Comparison of ENCODE assay signal across 16 cellular contexts in genomic region chrX:98380106-98380505, GRCh38.
DNase-seq lines count a peak whose midpoint lies in the region; ATAC-seq and TF ChIP-seq lines count a peak whose summit lies in the region.
"Had no signal": no experiment of that assay in that cellular context is flagged by ENCODE, and none has a peak within 500 bp of the region (broad histone marks: within the 10 kb centered on the region; RNA-seq: fewer than 3 reads in every experiment).

No MANE protein-coding gene starts in this region.

- H3K27ac ChIP-seq in HUES6 (ENCODE audit: low read depth, low read length) = peak overlapping the region; percentile 89; the same call in 1 of the 2 replicates
- no peak overlapping the region for H3K27ac ChIP-seq in iPS DF 6.9 (ENCODE audit: low read length)
- H3K27ac ChIP-seq in naive thymus-derived CD4-positive, alpha-beta T cell (ENCODE audit: low read depth, low read length) = no peak overlapping the region
- H3K27ac ChIP-seq: BLaER1, PC-9, SK-N-MC had no signal

- peaks cover 24% of the 10 kb centered on the region for H3K4me1 ChIP-seq in HUES6 (ENCODE audit: control insufficient read depth, insufficient read depth, low read length)
- H3K4me1 ChIP-seq in iPS DF 6.9 (ENCODE audit: control insufficient read depth, insufficient read depth, low read length) = no peaks in the 10 kb centered on the region
- H3K4me1 ChIP-seq in naive thymus-derived CD4-positive, alpha-beta T cell (ENCODE audit: control insufficient read depth in 2 of 2, insufficient read depth in 2 of 2, low read length in 2 of 2) = no peaks in the 10 kb centered on the region
- H3K4me1 ChIP-seq: BLaER1, HAP-1 had no signal

- peaks cover 5% of the 10 kb centered on the region for H3K36me3 Mint-ChIP-seq in nephron progenitor cell (ENCODE audit: low read depth)
- H3K36me3 Mint-ChIP-seq in activated CD8-positive, alpha-beta memory T cell treated with anti-CD3 and anti-CD28 coated beads, Interleukin-2, amount 10 ng/mL, durations not matched to agents 7 days and 5 days = no peaks in the 10 kb centered on the region
- H3K36me3 Mint-ChIP-seq in activated T-helper 2 cell treated with anti-CD3 and anti-CD28 coated beads, Interferon-gamma antibody, Interleukin-2, Interleukin-4, amounts not matched to agents 10 μg/mL and 5 μg/mL and 100 μg/mL, durations not matched to agents 14 hours and 24 hours and 36 hours (ENCODE audit: low read depth) = no peaks in the 10 kb centered on the region
- H3K36me3 Mint-ChIP-seq in naive thymus-derived CD4-positive, alpha-beta T cell = no peaks in the 10 kb centered on the region
- H3K36me3 Mint-ChIP-seq: CD8-positive, alpha-beta memory T cell had no signal

- DNase-seq in iPS DF 6.9 (ENCODE audit: low read depth, low spot score) (peak; percentile 7), nephron progenitor cell (peak; percentile 8), NCI-H1694 (lab: John Stamatoyannopoulos, UW) (no peak)
- DNase-seq in activated CD8-positive, alpha-beta memory T cell treated with anti-CD3 and anti-CD28 coated beads, Interleukin-2, amount 10 ng/mL, durations not matched to agents 7 days and 5 days = no peak
- no peak for DNase-seq in activated T-helper 2 cell treated with anti-CD3 and anti-CD28 coated beads, Interferon-gamma antibody, Interleukin-2, Interleukin-4, amounts not matched to agents 10 μg/mL and 5 μg/mL and 100 μg/mL, durations not matched to agents 14 hours and 24 hours and 36 hours (ENCODE audit: low spot score)
- no peak for DNase-seq in naive thymus-derived CD4-positive, alpha-beta T cell
- DNase-seq: CD8-positive, alpha-beta memory T cell; NCI-H1436; NCI-H2081; NCI-H526 treated with DMSO at 0.1 percent for 48 hours; NK-92 treated with Interleukin-12 subunit alpha and Interleukin-12 subunit beta, amount 100 ng/mL, for 24 hours; PC-9 had no signal

- H3K27ac Mint-ChIP-seq in nephron progenitor cell = no peak overlapping the region
- H3K27ac Mint-ChIP-seq in activated CD8-positive, alpha-beta memory T cell treated with anti-CD3 and anti-CD28 coated beads, Interleukin-2, amount 10 ng/mL, durations not matched to agents 7 days and 5 days = no peak overlapping the region
- H3K27ac Mint-ChIP-seq in activated T-helper 2 cell treated with anti-CD3 and anti-CD28 coated beads, Interferon-gamma antibody, Interleukin-2, Interleukin-4, amounts not matched to agents 10 μg/mL and 5 μg/mL and 100 μg/mL, durations not matched to agents 14 hours and 24 hours and 36 hours = no peak overlapping the region
- H3K27ac Mint-ChIP-seq in naive thymus-derived CD4-positive, alpha-beta T cell = no peak overlapping the region
- H3K27ac Mint-ChIP-seq: CD8-positive, alpha-beta memory T cell had no signal

- no peaks in the 10 kb centered on the region for H3K27me3 Mint-ChIP-seq in nephron progenitor cell (ENCODE audit: low read depth, poor library complexity)
- no peaks in the 10 kb centered on the region for H3K27me3 Mint-ChIP-seq in activated CD8-positive, alpha-beta memory T cell treated with anti-CD3 and anti-CD28 coated beads, Interleukin-2, amount 10 ng/mL, durations not matched to agents 7 days and 5 days
- no peaks in the 10 kb centered on the region for H3K27me3 Mint-ChIP-seq in activated T-helper 2 cell treated with anti-CD3 and anti-CD28 coated beads, Interferon-gamma antibody, Interleukin-2, Interleukin-4, amounts not matched to agents 10 μg/mL and 5 μg/mL and 100 μg/mL, durations not matched to agents 14 hours and 24 hours and 36 hours (ENCODE audit: low read depth)
- no peaks in the 10 kb centered on the region for H3K27me3 Mint-ChIP-seq in naive thymus-derived CD4-positive, alpha-beta T cell
- H3K27me3 Mint-ChIP-seq: CD8-positive, alpha-beta memory T cell had no signal

- H3K27me3 ChIP-seq in HUES6 (ENCODE audit: control insufficient read depth, insufficient read depth, low read length) (no peaks in the 10 kb centered on the region), iPS DF 6.9 (ENCODE audit: control insufficient read depth, insufficient read depth, low read length) (no peaks in the 10 kb centered on the region)
- no peaks in the 10 kb centered on the region for H3K27me3 ChIP-seq in naive thymus-derived CD4-positive, alpha-beta T cell (ENCODE audit: control insufficient read depth in 2 of 2, insufficient read depth in 2 of 2, low read length in 2 of 2)

- peaks cover 18% of the 10 kb centered on the region for H3K4me1 Mint-ChIP-seq in nephron progenitor cell
- H3K4me1 Mint-ChIP-seq in activated CD8-positive, alpha-beta memory T cell treated with anti-CD3 and anti-CD28 coated beads, Interleukin-2, amount 10 ng/mL, durations not matched to agents 7 days and 5 days = no peaks in the 10 kb centered on the region
- H3K4me1 Mint-ChIP-seq in activated T-helper 2 cell treated with anti-CD3 and anti-CD28 coated beads, Interferon-gamma antibody, Interleukin-2, Interleukin-4, amounts not matched to agents 10 μg/mL and 5 μg/mL and 100 μg/mL, durations not matched to agents 14 hours and 24 hours and 36 hours (ENCODE audit: low read depth) = no peaks in the 10 kb centered on the region
- no peaks in the 10 kb centered on the region for H3K4me1 Mint-ChIP-seq in naive thymus-derived CD4-positive, alpha-beta T cell
- H3K4me1 Mint-ChIP-seq: CD8-positive, alpha-beta memory T cell had no signal

- no peak for TF ChIP-seq CTCF in nephron progenitor cell (IDR thresholded peaks at IDR 0.05)

- POLR2A ChIA-PET in naive thymus-derived CD4-positive, alpha-beta T cell (lab: Charles Lee) = no interaction called here

- H3K4me3 Mint-ChIP-seq in nephron progenitor cell = peak overlapping the region; percentile 58
- no peak overlapping the region for H3K4me3 Mint-ChIP-seq in activated CD8-positive, alpha-beta memory T cell treated with anti-CD3 and anti-CD28 coated beads, Interleukin-2, amount 10 ng/mL, durations not matched to agents 7 days and 5 days
- H3K4me3 Mint-ChIP-seq in activated T-helper 2 cell treated with anti-CD3 and anti-CD28 coated beads, Interferon-gamma antibody, Interleukin-2, Interleukin-4, amounts not matched to agents 10 μg/mL and 5 μg/mL and 100 μg/mL, durations not matched to agents 14 hours and 24 hours and 36 hours (ENCODE audit: low read depth) = no peak overlapping the region
- H3K4me3 Mint-ChIP-seq in naive thymus-derived CD4-positive, alpha-beta T cell = no peak overlapping the region

- CTCF ChIA-PET in activated CD8-positive, alpha-beta memory T cell treated with anti-CD3 and anti-CD28 coated beads, Interleukin-2, amount 10 ng/mL, durations not matched to agents 7 days and 5 days (lab: Charles Lee) = no interaction called here
- CTCF ChIA-PET in naive thymus-derived CD4-positive, alpha-beta T cell (lab: Charles Lee) = no interaction called here

- H3K9me3 ChIP-seq in HUES6 (ENCODE audit: control insufficient read depth, insufficient read depth, low read depth, low read length) = peaks cover 20% of the 10 kb centered on the region
- no peaks in the 10 kb centered on the region; the same call in 1 of the 2 replicates for H3K9me3 ChIP-seq in iPS DF 6.9 (ENCODE audit: control insufficient read depth, insufficient read depth, low read length)
- no peaks in the 10 kb centered on the region for H3K9me3 ChIP-seq in naive thymus-derived CD4-positive, alpha-beta T cell (ENCODE audit: control insufficient read depth in 2 of 3, low read length in 3 of 3)
- H3K9me3 ChIP-seq: HAP-1 had no signal

- ATAC-seq in activated CD8-positive, alpha-beta memory T cell treated with anti-CD3 and anti-CD28 coated beads, Interleukin-2, amount 10 ng/mL, durations not matched to agents 7 days and 5 days = no peak
- no peak for ATAC-seq in naive thymus-derived CD4-positive, alpha-beta T cell

- H3K9me3 Mint-ChIP-seq in nephron progenitor cell = peaks cover 24% of the 10 kb centered on the region
- H3K9me3 Mint-ChIP-seq in activated CD8-positive, alpha-beta memory T cell treated with anti-CD3 and anti-CD28 coated beads, Interleukin-2, amount 10 ng/mL, durations not matched to agents 7 days and 5 days (ENCODE audit: low read depth) = no peaks in the 10 kb centered on the region
- peaks cover 5% of the 10 kb centered on the region for H3K9me3 Mint-ChIP-seq in activated T-helper 2 cell treated with anti-CD3 and anti-CD28 coated beads, Interferon-gamma antibody, Interleukin-2, Interleukin-4, amounts not matched to agents 10 μg/mL and 5 μg/mL and 100 μg/mL, durations not matched to agents 14 hours and 24 hours and 36 hours
- H3K9me3 Mint-ChIP-seq in naive thymus-derived CD4-positive, alpha-beta T cell = peaks cover 0 to 20% (median 3%) of the 10 kb centered on the region in 11 donors

- no peaks in the 10 kb centered on the region for H3K36me3 ChIP-seq in HUES6 (ENCODE audit: control insufficient read depth, insufficient read depth, low read length)
- H3K36me3 ChIP-seq in iPS DF 6.9 (ENCODE audit: control insufficient read depth, insufficient read depth, low read length) = no peaks in the 10 kb centered on the region
- H3K36me3 ChIP-seq in naive thymus-derived CD4-positive, alpha-beta T cell (ENCODE audit: control insufficient read depth in 2 of 3, insufficient read depth in 3 of 3, low read length in 3 of 3) = no peaks in the 10 kb centered on the region
- H3K36me3 ChIP-seq: BLaER1, HAP-1 had no signal

- peak overlapping the region; percentile 49; the same call in 1 of the 2 replicates for H3K4me3 ChIP-seq in HUES6 (ENCODE audit: low read depth, low read length)
- no peak overlapping the region for H3K4me3 ChIP-seq in iPS DF 6.9 (ENCODE audit: low read length)
- no peak overlapping the region for H3K4me3 ChIP-seq in naive thymus-derived CD4-positive, alpha-beta T cell (ENCODE audit: low read length)
- H3K4me3 ChIP-seq: BLaER1, HAP-1, PC-9, SK-N-MC had no signal

- WGBS in iPS DF 6.9 (ENCODE audit: insufficient coverage, insufficient read length) = no CpG with 5 or more reads among the region's 11 CpGs

- intact Hi-C loops in activated T-helper 2 cell treated with anti-CD3 and anti-CD28 coated beads, Interferon-gamma antibody, Interleukin-2, Interleukin-4, amounts not matched to agents 10 μg/mL and 5 μg/mL and 100 μg/mL, durations not matched to agents 14 hours and 24 hours and 36 hours (cut with micrococcal nuclease) = no loop called here
- intact Hi-C loops in naive thymus-derived CD4-positive, alpha-beta T cell (cut with micrococcal nuclease) = no loop called here

- peak overlapping the region; percentile 76 for H3K9ac ChIP-seq in HUES6 (ENCODE audit: low read length)
- H3K9ac ChIP-seq: BLaER1 had no signal

Comparison
In these comparisons a context has a peak if more than half of its experiments do, and no peak if none do; other contexts are left out.
1. DNase-seq: peak in iPS DF 6.9 (single experiment) and nephron progenitor cell (single experiment); none in activated CD8-positive, alpha-beta memory T cell treated with anti-CD3 and anti-CD28 coated beads, Interleukin-2, amount 10 ng/mL, durations not matched to agents 7 days and 5 days (single experiment), activated T-helper 2 cell treated with anti-CD3 and anti-CD28 coated beads, Interferon-gamma antibody, Interleukin-2, Interleukin-4, amounts not matched to agents 10 μg/mL and 5 μg/mL and 100 μg/mL, durations not matched to agents 14 hours and 24 hours and 36 hours (single experiment), naive thymus-derived CD4-positive, alpha-beta T cell (0 of 9) and NCI-H1694 (single experiment).